ENCODE assay signal across 32 cellular contexts in the genomic region with DNA sequence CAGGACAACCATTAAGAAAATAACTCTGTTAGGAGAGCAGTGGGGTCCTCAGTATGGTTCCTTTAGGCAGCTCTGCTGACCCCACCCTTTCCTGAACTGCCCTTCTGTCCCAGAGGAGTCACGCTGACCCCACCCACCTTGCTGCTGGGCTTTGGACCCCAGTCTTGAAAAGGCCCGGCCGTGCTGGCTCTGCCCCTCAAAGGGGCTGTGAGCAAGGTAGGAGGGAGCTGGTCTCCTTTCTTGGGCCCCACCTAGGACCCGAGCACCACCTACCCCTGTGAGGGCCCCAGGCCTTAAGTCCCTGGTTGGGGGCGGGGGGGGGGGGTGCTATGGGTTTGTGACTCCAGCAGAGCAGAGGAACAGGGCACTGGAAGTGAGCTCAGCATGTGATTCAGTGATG.
"Had no signal": no experiment of that assay in that cellular context is flagged by ENCODE, and none has a peak within 500 bp of the region (broad histone marks: within the 10 kb centered on the region; RNA-seq: fewer than 3 reads in every experiment).

No MANE protein-coding gene starts in this region.

- H3K27me3 ChIP-seq: body of pancreas, colonic mucosa, dorsolateral prefrontal cortex, gastroesophageal sphincter had no signal

- H3K4me3 ChIP-seq: body of pancreas, cardiac muscle cell, colonic mucosa, dorsolateral prefrontal cortex, esophagus squamous epithelium, gastroesophageal sphincter had no signal

- H3K36me3 ChIP-seq: cardiac muscle cell, colonic mucosa, esophagus squamous epithelium, gastroesophageal sphincter had no signal

- ATAC-seq: activated T-cell treated with anti-CD3 and anti-CD28 coated beads, Interleukin-2, amount 50 U/mL, for 72 hours; body of pancreas; gastroesophageal sphincter; T-helper 17 cell had no signal

- H3K9me3 ChIP-seq: body of pancreas, colonic mucosa, esophagus squamous epithelium, gastroesophageal sphincter had no signal

- H3K9me3 Mint-ChIP-seq: activated CD4-positive, alpha-beta memory T cell treated with anti-CD3 and anti-CD28 coated beads, Interleukin-2, amount 10 ng/mL, durations not matched to agents 7 days and 5 days; activated T-cell treated with anti-CD3 and anti-CD28 coated beads, Interleukin-2, amount 50 U/mL, for 24 hours; activated T-cell treated with anti-CD3 and anti-CD28 coated beads, Interleukin-2, amount 50 U/mL, for 72 hours; dendritic cell treated with granulocyte-macrophage colony-stimulating factor and Interleukin-4, amounts not matched to agents 40 ng/mL and 50 ng/mL, for 4 days; T-helper 2 cell treated with Interferon-gamma antibody and Interleukin-4, amounts not matched to agents 5 μg/mL and 100 μg/mL, for 36 hours had no signal

- H3K4me3 Mint-ChIP-seq: activated CD4-positive, alpha-beta memory T cell treated with anti-CD3 and anti-CD28 coated beads, Interleukin-2, amount 10 ng/mL, durations not matched to agents 7 days and 5 days; activated CD4-positive, alpha-beta T cell treated with anti-CD3 and anti-CD28 coated beads, Interleukin-2, amount 10 ng/mL, durations not matched to agents 7 days and 5 days; activated naive CD8-positive, alpha-beta T cell; activated T-cell treated with anti-CD3 and anti-CD28 coated beads, Interleukin-2, amount 50 U/mL, for 24 hours; activated T-cell treated with anti-CD3 and anti-CD28 coated beads, Interleukin-2, amount 50 U/mL, for 72 hours; dendritic cell treated with granulocyte-macrophage colony-stimulating factor and Interleukin-4, amounts not matched to agents 40 ng/mL and 50 ng/mL, for 4 days; T-helper 17 cell; T-helper 2 cell treated with Interferon-gamma antibody and Interleukin-4, amounts not matched to agents 5 μg/mL and 100 μg/mL, for 36 hours had no signal

- H3K4me1 ChIP-seq: colonic mucosa had no signal

- DNase-seq: activated CD4-positive, alpha-beta memory T cell treated with anti-CD3 and anti-CD28 coated beads, Interleukin-2, amount 10 ng/mL, durations not matched to agents 7 days and 5 days; activated CD4-positive, alpha-beta T cell treated with anti-CD3 and anti-CD28 coated beads for 1 hour; activated CD4-positive, alpha-beta T cell treated with anti-CD3 and anti-CD28 coated beads for 4 hours; activated CD4-positive, alpha-beta T cell treated with anti-CD3 and anti-CD28 coated beads, Interleukin-2, amount 10 ng/mL, durations not matched to agents 7 days and 5 days; activated CD4-positive, alpha-beta T cell treated with anti-CD3 and anti-CD28 coated beads, Interleukin-2, amount 50 U/mL, for 4 hours; activated CD8-positive, alpha-beta memory T cell treated with anti-CD3 and anti-CD28 coated beads, Interleukin-2, amount 50 U/mL, for 48 hours; activated gamma-delta T cell; activated naive CD4-positive, alpha-beta T cell treated with anti-CD3 and anti-CD28 coated beads, Interleukin-2, amount 50 U/mL, for 16 hours; activated naive CD4-positive, alpha-beta T cell treated with Interleukin-2 at 50 U/mL for 16 hours; activated T-cell treated with anti-CD3 and anti-CD28 coated beads for 4 hours; activated T-cell treated with anti-CD3 and anti-CD28 coated beads, Interleukin-2, amount 50 U/mL, for 24 hours; activated T-cell treated with anti-CD3 and anti-CD28 coated beads, Interleukin-2, amount 50 U/mL, for 72 hours; amygdala; aorta; body of pancreas; central memory CD4-positive, alpha-beta T cell; cerebellar nuclear complex; colonic mucosa; dorsolateral prefrontal cortex; effector memory CD4-positive, alpha-beta T cell; esophagus squamous epithelium; foreskin melanocyte; head of caudate nucleus; T-helper 1 cell; T-helper 17 cell; T1000 had no signal

- H3K27ac ChIP-seq: body of pancreas, cardiac muscle cell, colonic mucosa, dorsolateral prefrontal cortex, epithelial cell of prostate, esophagus squamous epithelium, gastroesophageal sphincter had no signal

- H3K27ac Mint-ChIP-seq: activated CD4-positive, alpha-beta memory T cell treated with anti-CD3 and anti-CD28 coated beads, Interleukin-2, amount 10 ng/mL, durations not matched to agents 7 days and 5 days; activated CD4-positive, alpha-beta T cell treated with anti-CD3 and anti-CD28 coated beads, Interleukin-2, amount 10 ng/mL, durations not matched to agents 7 days and 5 days; activated naive CD8-positive, alpha-beta T cell; activated T-cell treated with anti-CD3 and anti-CD28 coated beads, Interleukin-2, amount 50 U/mL, for 24 hours; activated T-cell treated with anti-CD3 and anti-CD28 coated beads, Interleukin-2, amount 50 U/mL, for 72 hours; dendritic cell treated with granulocyte-macrophage colony-stimulating factor and Interleukin-4, amounts not matched to agents 40 ng/mL and 50 ng/mL, for 4 days; T-helper 17 cell; T-helper 2 cell treated with Interferon-gamma antibody and Interleukin-4, amounts not matched to agents 5 μg/mL and 100 μg/mL, for 36 hours had no signal
